In the genomic region with DNA sequence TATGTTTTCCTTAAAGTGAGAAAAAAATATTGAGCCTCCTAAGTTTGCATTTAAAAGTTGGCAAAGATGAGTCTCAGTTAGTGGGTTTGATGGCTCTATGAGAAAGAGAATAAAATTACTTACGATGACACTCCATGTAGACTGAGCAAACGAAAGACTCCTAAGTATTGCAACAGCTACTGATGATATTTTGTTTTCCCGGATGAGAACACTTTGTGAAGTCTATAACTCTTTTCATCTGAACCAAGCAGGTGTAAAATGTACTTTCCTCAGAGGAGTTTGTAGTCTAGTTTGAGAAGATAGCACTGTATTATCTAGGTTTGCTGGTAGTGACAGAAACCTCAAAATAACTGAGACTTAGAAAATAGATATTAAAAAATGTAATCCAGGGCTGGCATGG, we compare ENCODE assay signal across 24 cellular contexts. TPM values are rescaled to one million over a fixed set of nuclear protein-coding genes. Genes with fewer than 3 reads are reported as not detected.
DNase-seq lines count a peak whose midpoint lies in the region; ATAC-seq and TF ChIP-seq lines count a peak whose summit lies in the region.
"Had no signal": no experiment of that assay in that cellular context is flagged by ENCODE, and none has a peak within 500 bp of the region (broad histone marks: within the 10 kb centered on the region; RNA-seq: fewer than 3 reads in every experiment).

No MANE protein-coding gene starts in this region.

- 0 out of 2 replicates have a peak overlapping the region, but pooled peaks have one; percentile 2 for H2AFZ ChIP-seq in DND-41 (ENCODE audit: low read depth, low read length)

- peaks cover 46% of the 10 kb centered on the region for H3K79me2 ChIP-seq in DND-41 (ENCODE audit: insufficient read depth, low read length)

- H3K27me3 ChIP-seq in DND-41 (ENCODE audit: insufficient read depth, low read length, poor library complexity) = no peaks in the 10 kb centered on the region
- H3K27me3 ChIP-seq in naive thymus-derived CD4-positive, alpha-beta T cell (ENCODE audit: control insufficient read depth in 2 of 2, insufficient read depth in 2 of 2, low read length in 2 of 2) = no peaks in the 10 kb centered on the region
- H3K27me3 ChIP-seq: adrenal gland, thyroid gland had no signal

- CTCF ChIA-PET in activated CD4-positive, alpha-beta T cell treated with anti-CD3 and anti-CD28 coated beads for 36 hours (lab: Charles Lee) = interaction anchor here (0.5 to 5.0 kb wide), 6 partner anchors 11 to 89 kb away, joined by 3 to 24 read pairs (median 6); no protein-coding TSS in a partner anchor
- CTCF ChIA-PET in activated CD8-positive, alpha-beta T cell treated with anti-CD3 and anti-CD28 coated beads, Interleukin-2, amount 10 ng/mL, durations not matched to agents 7 days and 5 days (lab: Charles Lee) = interaction anchor here (1.0 to 2.5 kb wide), 3 partner anchors 11 to 37 kb away, joined by 3 to 10 read pairs (median 4); no protein-coding TSS in a partner anchor
- CTCF ChIA-PET in naive thymus-derived CD4-positive, alpha-beta T cell (lab: Charles Lee) = interaction anchor here (0.9 to 2.6 kb wide), 5 partner anchors 11 to 130 kb away, joined by 3 to 13 read pairs (median 3); no protein-coding TSS in a partner anchor

- H3K27ac Mint-ChIP-seq in activated CD4-positive, alpha-beta T cell treated with anti-CD3 and anti-CD28 coated beads for 36 hours = peak overlapping the region; percentile 100
- peak overlapping the region; percentile 98 for H3K27ac Mint-ChIP-seq in activated CD8-positive, alpha-beta T cell treated with anti-CD3 and anti-CD28 coated beads, Interleukin-2, amount 10 ng/mL, durations not matched to agents 7 days and 5 days
- peak overlapping the region; percentile 88 to 98 (median 94) for H3K27ac Mint-ChIP-seq in naive thymus-derived CD4-positive, alpha-beta T cell
- H3K27ac Mint-ChIP-seq: stimulated activated naive B cell treated with anti-CD40 and anti-IgM and Interleukin-4, amounts not matched to agents 10 μg/mL and 1 μg/mL and 100 μg/mL, for 72 hours had no signal

- ATAC-seq in activated CD4-positive, alpha-beta T cell treated with anti-CD3 and anti-CD28 coated beads for 36 hours = peak; percentile 10
- peak; percentile 15; the same call in 1 of the 3 replicates for ATAC-seq in DND-41 (ENCODE audit: insufficient read depth, low read depth)
- no peak for ATAC-seq in activated CD8-positive, alpha-beta T cell treated with anti-CD3 and anti-CD28 coated beads, Interleukin-2, amount 10 ng/mL, durations not matched to agents 7 days and 5 days
- peak; percentile 53 for ATAC-seq in naive thymus-derived CD4-positive, alpha-beta T cell
- ATAC-seq: lower lobe of right lung; stimulated activated naive B cell treated with anti-CD40 and anti-IgM and Interleukin-4, amounts not matched to agents 10 μg/mL and 1 μg/mL and 100 μg/mL, for 72 hours had no signal

- H3K4me3 ChIP-seq in DND-41 (ENCODE audit: low read depth in 1 of 2, low read length in 2 of 2) = no peak overlapping the region; a peak in 1 of 4 replicates
- peak overlapping the region; percentile 36 for H3K4me3 ChIP-seq in naive thymus-derived CD4-positive, alpha-beta T cell (ENCODE audit: low read length)
- H3K4me3 ChIP-seq: adrenal gland, lower lobe of right lung, SK-N-MC, skin epidermis, thyroid gland had no signal

- H3K9ac ChIP-seq in DND-41 (ENCODE audit: low read depth, low read length) = peak overlapping the region; percentile 73

- intact Hi-C loops in activated CD4-positive, alpha-beta T cell treated with anti-CD3 and anti-CD28 coated beads for 36 hours (cut with DNase I, micrococcal nuclease) = loop anchor here in 1 of 2 experiments (1.0 kb wide), 1 partner anchor 20 kb away; no protein-coding TSS in a partner anchor
- intact Hi-C loops in naive thymus-derived CD4-positive, alpha-beta T cell (cut with micrococcal nuclease) = loop anchor here in 1 of 2 donors (1.0 kb wide), 1 partner anchor 13 kb away; a partner anchor contains a TSS

- peaks cover 45% of the 10 kb centered on the region for H3K4me1 ChIP-seq in DND-41 (ENCODE audit: insufficient read depth, low read length)
- H3K4me1 ChIP-seq in naive thymus-derived CD4-positive, alpha-beta T cell (ENCODE audit: control insufficient read depth in 2 of 2, insufficient read depth in 2 of 2, low read length in 2 of 2) = peaks cover 32 to 35% of the 10 kb centered on the region in 2 donors
- H3K4me1 ChIP-seq: adrenal gland, lower lobe of right lung, thyroid gland had no signal

- no peaks in the 10 kb centered on the region for H3K9me3 Mint-ChIP-seq in activated CD4-positive, alpha-beta T cell treated with anti-CD3 and anti-CD28 coated beads for 36 hours (ENCODE audit: low read depth)
- no peaks in the 10 kb centered on the region for H3K9me3 Mint-ChIP-seq in activated CD8-positive, alpha-beta T cell treated with anti-CD3 and anti-CD28 coated beads, Interleukin-2, amount 10 ng/mL, durations not matched to agents 7 days and 5 days (ENCODE audit: insufficient read depth)
- peaks cover 0 to 6% (median 0%) of the 10 kb centered on the region in 11 donors for H3K9me3 Mint-ChIP-seq in naive thymus-derived CD4-positive, alpha-beta T cell
- H3K9me3 Mint-ChIP-seq: stimulated activated naive B cell treated with anti-CD40 and anti-IgM and Interleukin-4, amounts not matched to agents 10 μg/mL and 1 μg/mL and 100 μg/mL, for 72 hours had no signal

- peaks cover 8% of the 10 kb centered on the region for H3K36me3 ChIP-seq in DND-41 (ENCODE audit: insufficient read depth, low read length)
- H3K36me3 ChIP-seq in naive thymus-derived CD4-positive, alpha-beta T cell (ENCODE audit: control insufficient read depth in 2 of 3, insufficient read depth in 3 of 3, low read length in 3 of 3) = peaks cover 0 to 18% (median under 1%) of the 10 kb centered on the region in 3 experiments
- H3K36me3 ChIP-seq: adrenal gland, lower lobe of right lung, thyroid gland had no signal

- H3K36me3 Mint-ChIP-seq in activated CD4-positive, alpha-beta T cell treated with anti-CD3 and anti-CD28 coated beads for 36 hours (ENCODE audit: low read depth) = peaks cover 30% of the 10 kb centered on the region
- peaks cover 41% of the 10 kb centered on the region for H3K36me3 Mint-ChIP-seq in activated CD8-positive, alpha-beta T cell treated with anti-CD3 and anti-CD28 coated beads, Interleukin-2, amount 10 ng/mL, durations not matched to agents 7 days and 5 days (ENCODE audit: low read depth)
- H3K36me3 Mint-ChIP-seq in naive thymus-derived CD4-positive, alpha-beta T cell = peaks cover 15 to 38% (median 24%) of the 10 kb centered on the region in 5 donors
- H3K36me3 Mint-ChIP-seq: stimulated activated naive B cell treated with anti-CD40 and anti-IgM and Interleukin-4, amounts not matched to agents 10 μg/mL and 1 μg/mL and 100 μg/mL, for 72 hours had no signal

- no peaks in the 10 kb centered on the region for H3K27me3 Mint-ChIP-seq in activated CD4-positive, alpha-beta T cell treated with anti-CD3 and anti-CD28 coated beads for 36 hours
- H3K27me3 Mint-ChIP-seq in activated CD8-positive, alpha-beta T cell treated with anti-CD3 and anti-CD28 coated beads, Interleukin-2, amount 10 ng/mL, durations not matched to agents 7 days and 5 days (ENCODE audit: low read depth) = no peaks in the 10 kb centered on the region
- H3K27me3 Mint-ChIP-seq in naive thymus-derived CD4-positive, alpha-beta T cell = no peaks in the 10 kb centered on the region
- H3K27me3 Mint-ChIP-seq: stimulated activated naive B cell treated with anti-CD40 and anti-IgM and Interleukin-4, amounts not matched to agents 10 μg/mL and 1 μg/mL and 100 μg/mL, for 72 hours had no signal

- DNase-seq in activated CD4-positive, alpha-beta T cell treated with anti-CD3 and anti-CD28 coated beads for 36 hours = no peak
- DNase-seq in activated CD4-positive, alpha-beta T cell treated with anti-CD3 and anti-CD28 coated beads, Interleukin-2, amount 50 U/mL, for 1 hour = no peak
- DNase-seq in DND-41 = no peak
- DNase-seq in activated CD8-positive, alpha-beta T cell treated with anti-CD3 and anti-CD28 coated beads, Interleukin-2, amount 10 ng/mL, durations not matched to agents 7 days and 5 days = peak; percentile 16
- DNase-seq in naive thymus-derived CD4-positive, alpha-beta T cell = peak in 4 of 9 donors; percentile 36 to 61 (median 52)
- no peak for DNase-seq in CD1c-positive myeloid dendritic cell (ENCODE audit: extremely low spot score)
- DNase-seq in stimulated activated CD4-positive, alpha-beta T cell treated with anti-CD3 and anti-CD28 coated beads, Interleukin-12 subunit alpha, Interleukin-12 subunit beta, amount 100 ng/mL, for 4 hours = no peak
- DNase-seq in dedifferentiated amniotic fluid mesenchymal stem cell (ENCODE audit: extremely low spot score) = no peak
- DNase-seq: 8988T; activated CD4-positive, CD25-positive, alpha-beta regulatory T cell treated with anti-CD3 and anti-CD28 coated beads, Interleukin-2, amount 50 U/mL, for 72 hours; adrenal gland; COR-L47; DMS79 treated with DMSO at 0.1 percent for 48 hours; KBM-7; lower lobe of right lung; NCI-H2171 treated with DMSO at 0.1 percent for 48 hours; NCI-H526 treated with DMSO at 0.1 percent for 48 hours; stimulated activated naive B cell treated with anti-CD40 and anti-IgM and Interleukin-4, amounts not matched to agents 10 μg/mL and 1 μg/mL and 100 μg/mL, for 72 hours; thyroid gland had no signal

- peak overlapping the region; percentile 97 for H3K27ac ChIP-seq in DND-41 (ENCODE audit: low read length)
- peak overlapping the region; percentile 81 for H3K27ac ChIP-seq in naive thymus-derived CD4-positive, alpha-beta T cell (ENCODE audit: low read depth, low read length)
- H3K27ac ChIP-seq: adrenal gland, lower lobe of right lung, RWPE1, SK-N-MC, thyroid gland had no signal

- no peaks in the 10 kb centered on the region for H3K9me3 ChIP-seq in DND-41 (ENCODE audit: insufficient read depth, low read length, severe bottlenecking)
- H3K9me3 ChIP-seq in naive thymus-derived CD4-positive, alpha-beta T cell (ENCODE audit: control insufficient read depth in 2 of 3, low read length in 3 of 3) = no peaks in the 10 kb centered on the region
- H3K9me3 ChIP-seq: adrenal gland, lower lobe of right lung, thyroid gland had no signal

- H3K4me3 Mint-ChIP-seq in activated CD4-positive, alpha-beta T cell treated with anti-CD3 and anti-CD28 coated beads for 36 hours = peak overlapping the region; percentile 93
- peak overlapping the region; percentile 99 for H3K4me3 Mint-ChIP-seq in activated CD8-positive, alpha-beta T cell treated with anti-CD3 and anti-CD28 coated beads, Interleukin-2, amount 10 ng/mL, durations not matched to agents 7 days and 5 days
- H3K4me3 Mint-ChIP-seq in naive thymus-derived CD4-positive, alpha-beta T cell = peak overlapping the region; percentile 69 to 98 (median 79)
- H3K4me3 Mint-ChIP-seq: stimulated activated naive B cell treated with anti-CD40 and anti-IgM and Interleukin-4, amounts not matched to agents 10 μg/mL and 1 μg/mL and 100 μg/mL, for 72 hours had no signal

- peak overlapping the region; percentile 68 for H3K4me2 ChIP-seq in DND-41 (ENCODE audit: insufficient read depth, low read length)

- no peak for TF ChIP-seq CTCF in DND-41 (IDR thresholded peaks at IDR 0.05; ENCODE audit: borderline replicate concordance, extremely low read depth, low read length, poor library complexity, severe bottlenecking)

- peaks cover 2% of the 10 kb centered on the region; the same call in 1 of the 2 replicates for H4K20me1 ChIP-seq in DND-41 (ENCODE audit: insufficient read depth, low read length)

- POLR2A ChIA-PET in activated CD4-positive, alpha-beta T cell treated with anti-CD3 and anti-CD28 coated beads for 36 hours (lab: Charles Lee) = interaction anchor here (0.6 to 2.3 kb wide), 5 partner anchors 10 to 43 kb away, joined by 3 to 10 read pairs (median 3); no protein-coding TSS in a partner anchor
- POLR2A ChIA-PET in activated CD8-positive, alpha-beta T cell treated with anti-CD3 and anti-CD28 coated beads, Interleukin-2, amount 10 ng/mL, durations not matched to agents 7 days and 5 days (lab: Charles Lee) = interaction anchor here (0.5 to 16.5 kb wide), 7 partner anchors 8 to 1147 kb away, joined by 3 to 176 read pairs (median 6); a partner anchor contains a TSS
- POLR2A ChIA-PET in naive thymus-derived CD4-positive, alpha-beta T cell (lab: Charles Lee) = interaction anchor here (0.9 to 20.7 kb wide), 13 partner anchors 8 to 95 kb away, joined by 3 to 345 read pairs (median 8); a partner anchor contains a TSS

- peaks cover 59% of the 10 kb centered on the region for H3K4me1 Mint-ChIP-seq in activated CD4-positive, alpha-beta T cell treated with anti-CD3 and anti-CD28 coated beads for 36 hours
- H3K4me1 Mint-ChIP-seq in activated CD8-positive, alpha-beta T cell treated with anti-CD3 and anti-CD28 coated beads, Interleukin-2, amount 10 ng/mL, durations not matched to agents 7 days and 5 days (ENCODE audit: low read depth) = peaks cover 55% of the 10 kb centered on the region
- peaks cover 32 to 63% (median 56%) of the 10 kb centered on the region in 7 donors for H3K4me1 Mint-ChIP-seq in naive thymus-derived CD4-positive, alpha-beta T cell

RNA-seq across cellular contexts. Expression of a gene that starts 1.7 kb away (rescaled TPM):
- total RNA-seq in activated CD4-positive, alpha-beta T cell treated with anti-CD3 and anti-CD28 coated beads for 36 hours = 100 to 1,000 TPM; 208 to 249 TPM
- total RNA-seq in activated CD8-positive, alpha-beta T cell treated with anti-CD3 and anti-CD28 coated beads, Interleukin-2, amount 10 ng/mL, durations not matched to agents 7 days and 5 days = 100 to 1,000 TPM; 254 to 263 TPM
- 100 to 1,000 TPM; 278 to 481 (median 324) TPM for total RNA-seq in naive thymus-derived CD4-positive, alpha-beta T cell
- polyA plus RNA-seq in naive thymus-derived CD4-positive, alpha-beta T cell = 100 to 1,000 TPM; 183 to 245 TPM
- total RNA-seq: HT-29 had no signal
- polyA plus RNA-seq: keratinocyte had no signal

RNA-seq across cellular contexts. Expression of a gene that starts 12.9 kb away (rescaled TPM):
- under 1 TPM; 0.79 to 0.82 TPM for total RNA-seq in activated CD4-positive, alpha-beta T cell treated with anti-CD3 and anti-CD28 coated beads for 36 hours
- total RNA-seq in activated CD8-positive, alpha-beta T cell treated with anti-CD3 and anti-CD28 coated beads, Interleukin-2, amount 10 ng/mL, durations not matched to agents 7 days and 5 days = not detected
- total RNA-seq in naive thymus-derived CD4-positive, alpha-beta T cell = not detected
- polyA plus RNA-seq in naive thymus-derived CD4-positive, alpha-beta T cell = under 1 TPM in 1 of 2 donors, not detected in 1; 0.07 TPM
- total RNA-seq: adrenal gland, HT-29, lower lobe of right lung, thyroid gland had no signal
- polyA plus RNA-seq: adrenal gland, keratinocyte had no signal

RNA-seq across cellular contexts. Expression of a gene that starts 36.3 kb away (rescaled TPM):
- total RNA-seq in activated CD4-positive, alpha-beta T cell treated with anti-CD3 and anti-CD28 coated beads for 36 hours = 10 to 100 TPM in 1 of 2 experiments, 1 to 10 TPM in 1; 10.0 to 16.9 TPM
- 10 to 100 TPM; 13.1 to 13.9 TPM for total RNA-seq in activated CD8-positive, alpha-beta T cell treated with anti-CD3 and anti-CD28 coated beads, Interleukin-2, amount 10 ng/mL, durations not matched to agents 7 days and 5 days
- total RNA-seq in naive thymus-derived CD4-positive, alpha-beta T cell = 10 to 100 TPM in 3 of 5 experiments, 1 to 10 TPM in 2; 5.8 to 18.5 (median 14.2) TPM
- polyA plus RNA-seq in naive thymus-derived CD4-positive, alpha-beta T cell = 10 to 100 TPM; 13.5 to 20.5 TPM
